28 cellular contexts compared by ENCODE assay signal in the genomic region with DNA sequence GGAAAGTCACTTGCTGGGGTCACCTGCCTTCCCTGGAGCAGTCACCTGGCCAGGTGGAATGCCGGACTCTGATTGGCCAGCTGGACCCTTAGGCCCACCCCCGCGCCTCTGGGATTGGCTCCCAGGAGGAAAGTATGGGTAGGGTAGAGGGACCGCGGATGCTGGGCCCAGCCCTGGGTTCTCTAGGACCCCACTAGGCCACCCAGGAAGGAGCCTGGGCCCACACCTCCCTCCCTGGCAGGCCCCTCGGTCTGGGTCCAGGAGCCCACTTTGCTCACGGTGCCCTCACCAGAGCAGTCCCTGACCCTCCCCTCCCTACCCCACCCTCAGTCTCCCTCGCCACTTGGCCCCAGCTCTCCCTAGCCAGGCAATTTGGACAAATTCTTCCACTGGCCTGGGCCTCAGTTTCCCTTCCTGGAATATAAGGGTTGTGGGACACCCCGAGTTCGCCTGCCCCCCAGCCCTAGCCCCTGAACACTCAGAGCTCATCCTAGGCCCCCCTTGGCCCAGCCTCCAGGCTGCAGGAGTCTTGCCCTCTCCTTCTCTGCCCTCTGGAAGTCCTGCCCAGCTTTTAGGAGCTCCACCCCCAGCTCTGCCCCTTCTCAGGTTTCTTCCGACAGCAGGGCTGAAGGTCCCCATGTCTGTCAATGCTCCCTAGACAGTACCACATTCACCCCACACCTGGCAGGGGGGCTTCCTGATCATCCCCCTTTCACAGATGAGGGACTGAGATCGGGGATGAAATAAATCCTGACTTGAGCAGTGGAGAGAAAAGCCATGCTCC.
DNase-seq lines count a peak whose midpoint lies in the region; ATAC-seq, FAIRE-seq and TF ChIP-seq lines count a peak whose summit lies in the region.
"Had no signal": no experiment of that assay in that cellular context is flagged by ENCODE, and none has a peak within 500 bp of the region (broad histone marks: within the 10 kb centered on the region; RNA-seq: fewer than 3 reads in every experiment).

No MANE protein-coding gene starts in this region.

- no peak for FAIRE-seq in H1 (lab: Jason Lieb, UNC)
- FAIRE-seq: A549, urothelium cell line had no signal

- peak overlapping the region; percentile 24; the same call in 1 of the 2 replicates for H3K4me2 ChIP-seq in BLaER1
- no peak overlapping the region for H3K4me2 ChIP-seq in H1 (ENCODE audit: insufficient read depth in 1 of 2, low read depth in 2 of 2, low read length in 2 of 2)
- no peak overlapping the region for H3K4me2 ChIP-seq in neural progenitor cell
- H3K4me2 ChIP-seq: A549, smooth muscle cell had no signal

- H2AFZ ChIP-seq in H1 (ENCODE audit: low read length) (no peak overlapping the region), neural progenitor cell (replicated peaks) (no peak overlapping the region)

- H3K36me3 ChIP-seq in BLaER1 (no peaks in the 10 kb centered on the region), HEK293 (ENCODE audit: control insufficient read depth in 2 of 2, insufficient read depth in 1 of 2, low read length in 2 of 2) (no peaks in the 10 kb centered on the region), H1 (ENCODE audit: control insufficient read depth in 2 of 4, insufficient read depth in 4 of 4, low read length in 3 of 4) (no peaks in the 10 kb centered on the region), neural progenitor cell (no peaks in the 10 kb centered on the region)
- H3K36me3 ChIP-seq: esophagus squamous epithelium, heart left ventricle, ovary had no signal

- no peak overlapping the region for H3K4ac ChIP-seq in H1 (replicated peaks; ENCODE audit: insufficient read length, low read depth, low read length)

- H3K27me3 ChIP-seq in BLaER1 (no peaks in the 10 kb centered on the region), H1 (replicated peaks in 1 of 4; ENCODE audit: control insufficient read depth in 3 of 4, extremely low read depth in 1 of 4, insufficient read depth in 3 of 4, low read length in 3 of 4) (no peaks in the 10 kb centered on the region), neural progenitor cell (peaks cover 10% of the 10 kb centered on the region)
- H3K27me3 ChIP-seq: ovary had no signal

- peaks cover 50% of the 10 kb centered on the region for H3K4me1 ChIP-seq in BLaER1
- H3K4me1 ChIP-seq in HEK293 (ENCODE audit: control insufficient read depth, insufficient read depth, low read length): no peaks in the 10 kb centered on the region
- peaks cover 0 to 3% (median 0%) of the 10 kb centered on the region in 4 experiments; a peak in 1 of 7 replicates for H3K4me1 ChIP-seq in H1 (replicated peaks in 1 of 4; ENCODE audit: control insufficient read depth in 3 of 4, insufficient read depth in 4 of 4, low read length in 3 of 4)
- H3K4me1 ChIP-seq in neural progenitor cell: no peaks in the 10 kb centered on the region
- H3K4me1 ChIP-seq: A549, esophagus squamous epithelium, heart left ventricle had no signal

- H3F3A ChIP-seq in neural progenitor cell (ENCODE audit: low read depth): no peaks in the 10 kb centered on the region

- no peak overlapping the region for H4K5ac ChIP-seq in H1 (ENCODE audit: insufficient read length, low read depth, low read length)

- ATAC-seq in HG02981 (IDR thresholded peaks at IDR 0.05; ENCODE audit: unreplicated experiment): no peak
- ATAC-seq: activated CD8-positive, alpha-beta T cell treated with anti-CD3 and anti-CD28 coated beads for 36 hours; heart left ventricle had no signal

- no peak overlapping the region for H3K27ac ChIP-seq in BLaER1
- H3K27ac ChIP-seq in HEK293 (ENCODE audit: extremely low read depth, low read depth, low read length): no peak overlapping the region
- H3K27ac ChIP-seq in H1 (ENCODE audit: low read depth, low read length): no peak overlapping the region
- no peak overlapping the region for H3K27ac ChIP-seq in neural progenitor cell
- H3K27ac ChIP-seq: A549, dorsolateral prefrontal cortex, esophagus squamous epithelium, heart left ventricle, ovary had no signal

- DNase-seq in H1 (ENCODE audit: low read depth in 1 of 2, low spot score in 2 of 2) (peak in 1 of 2 experiments; percentile 75), neural progenitor cell (ENCODE audit: low spot score) (peak; percentile 23), activated gamma-delta T cell treated with Interleukin-2 at 50 U/mL for 16 hours (no peak), RKO (ENCODE audit: low spot score) (no peak), OCI-M2 (lab: John Stamatoyannopoulos, UW; ENCODE audit: unreplicated experiment) (no peak)
- DNase-seq: activated CD8-positive, alpha-beta memory T cell treated with anti-CD3 and anti-CD28 coated beads, Interleukin-2, amount 50 U/mL, for 48 hours; activated CD8-positive, alpha-beta T cell treated with anti-CD3 and anti-CD28 coated beads for 36 hours; esophagus squamous epithelium; foreskin melanocyte; heart left ventricle; IMR-90; ovary; retina; SHP77; stimulated activated CD4-positive, alpha-beta T cell treated with anti-CD3 and anti-CD28 coated beads, Interleukin-1b, Interleukin-23, amount 100 ng/mL, for 48 hours had no signal

- WGBS in H1 (ENCODE audit: extremely low coverage in 1 of 2, insufficient coverage in 1 of 2, insufficient read length in 1 of 2, insufficient replicate concordance in 2 of 2, low coverage in 1 of 2, low lambda C conversion rate in 2 of 2, missing lambda C conversion rate in 1 of 2), 2 experiments: 83% methylated on average over 10 of the region's 12 CpGs; no CpG with 5 or more reads in 1 of the 2 experiments

- H3K27ac Mint-ChIP-seq in neural progenitor cell: peak overlapping the region; percentile 96
- H3K27ac Mint-ChIP-seq: activated CD8-positive, alpha-beta T cell treated with anti-CD3 and anti-CD28 coated beads for 36 hours; activated naive CD8-positive, alpha-beta T cell; CD4-positive, alpha-beta T cell; nephron; stimulated activated naive CD8-positive, alpha-beta T cell treated with anti-CD3 and anti-CD28 coated beads, Interleukin-15, Interleukin-2, amounts not matched to agents 100 ng/mL and 50 ng/mL, for 24 hours; T-helper 2 cell treated with Interferon-gamma antibody and Interleukin-4, amounts not matched to agents 5 μg/mL and 100 μg/mL, for 36 hours had no signal

- H4K91ac ChIP-seq in H1 (replicated peaks; ENCODE audit: insufficient read length, low read length): no peak overlapping the region

- no peak overlapping the region for H2BK120ac ChIP-seq in H1 (replicated peaks; ENCODE audit: low read depth, low read length)

- H3K23me2 ChIP-seq in H1 (ENCODE audit: low read depth, low read length): no peaks in the 10 kb centered on the region

- H3K79me2 ChIP-seq in H1 (ENCODE audit: control insufficient read depth in 1 of 2, insufficient read depth in 2 of 2, low read length in 2 of 2) (no peaks in the 10 kb centered on the region), neural progenitor cell (ENCODE audit: low read depth) (no peaks in the 10 kb centered on the region)

- H3K4me3 Mint-ChIP-seq in neural progenitor cell: no peak overlapping the region
- H3K4me3 Mint-ChIP-seq: activated CD8-positive, alpha-beta T cell treated with anti-CD3 and anti-CD28 coated beads for 36 hours; activated naive CD8-positive, alpha-beta T cell; CD4-positive, alpha-beta T cell; nephron; stimulated activated naive CD8-positive, alpha-beta T cell treated with anti-CD3 and anti-CD28 coated beads, Interleukin-15, Interleukin-2, amounts not matched to agents 100 ng/mL and 50 ng/mL, for 24 hours; T-helper 2 cell treated with Interferon-gamma antibody and Interleukin-4, amounts not matched to agents 5 μg/mL and 100 μg/mL, for 36 hours had no signal

- TF ChIP-seq CTCF in HEK293 (tag by site-specific recombination; IDR thresholded peaks at IDR 0.05): no peak
- TF ChIP-seq CTCF in H1 (IDR thresholded peaks at IDR 0.05; ENCODE audit: control extremely low read depth in 1 of 3, insufficient read depth in 1 of 3, low read depth in 1 of 3, low read length in 3 of 3): no peak
- no peak for TF ChIP-seq CTCF in neural progenitor cell (IDR thresholded peaks at IDR 0.05)

- no peaks in the 10 kb centered on the region for H3K36me3 Mint-ChIP-seq in neural progenitor cell
- H3K36me3 Mint-ChIP-seq: activated naive CD8-positive, alpha-beta T cell had no signal

- H3K9ac ChIP-seq in BLaER1 (no peak overlapping the region), H1 (replicated peaks in 1 of 4; ENCODE audit: extremely low read depth in 1 of 4, low read depth in 3 of 4, low read length in 3 of 4) (no peak overlapping the region), neural progenitor cell (no peak overlapping the region)

- no peak overlapping the region; the same call in 1 of the 2 replicates for H4K8ac ChIP-seq in H1 (ENCODE audit: extremely low read depth, insufficient read depth, low read length)

- no peak overlapping the region for H2BK15ac ChIP-seq in H1 (ENCODE audit: low read length)

- H2BK12ac ChIP-seq in H1 (ENCODE audit: low read depth, low read length): no peak overlapping the region

- no peak overlapping the region for H3K23ac ChIP-seq in H1 (ENCODE audit: insufficient read length)

- H2BK20ac ChIP-seq in H1 (ENCODE audit: low read length): no peak overlapping the region

- no peak overlapping the region for H2AK5ac ChIP-seq in H1 (ENCODE audit: low read depth, low read length)

- no peak overlapping the region for H3K56ac ChIP-seq in H1 (replicated peaks; ENCODE audit: insufficient read length, low read depth, low read length)

- H3K18ac ChIP-seq in H1 (ENCODE audit: extremely low read depth, low read length): no peak overlapping the region

- POLR2A ChIA-PET in HEK293 (lab: Yijun Ruan, JAX): no interaction called here
- POLR2A ChIA-PET in H1 (lab: Charles Lee; ENCODE audit: partially characterized antibody): no interaction called here

- no peaks in the 10 kb centered on the region for H3K9me3 ChIP-seq in BLaER1
- H3K9me3 ChIP-seq in HEK293 (ENCODE audit: control insufficient read depth, insufficient read depth, low read depth, low read length): no peaks in the 10 kb centered on the region
- no peaks in the 10 kb centered on the region for H3K9me3 ChIP-seq in H1 (ENCODE audit: insufficient read depth in 2 of 2, low read depth in 1 of 2, low read length in 1 of 2)
- H3K9me3 ChIP-seq in neural progenitor cell (ENCODE audit: low read depth): no peaks in the 10 kb centered on the region
- H3K9me3 ChIP-seq: A549, esophagus squamous epithelium, heart left ventricle, ovary had no signal

- peaks cover 2% of the 10 kb centered on the region for H3K27me3 Mint-ChIP-seq in neural progenitor cell (ENCODE audit: insufficient read depth, low read depth)
- H3K27me3 Mint-ChIP-seq: activated CD8-positive, alpha-beta T cell treated with anti-CD3 and anti-CD28 coated beads for 36 hours; activated naive CD8-positive, alpha-beta T cell; CD4-positive, alpha-beta T cell; stimulated activated naive CD8-positive, alpha-beta T cell treated with anti-CD3 and anti-CD28 coated beads, Interleukin-15, Interleukin-2, amounts not matched to agents 100 ng/mL and 50 ng/mL, for 24 hours had no signal

- H2BK5ac ChIP-seq in H1 (ENCODE audit: low read depth, low read length): no peak overlapping the region

- H3K9me3 Mint-ChIP-seq in neural progenitor cell: no peaks in the 10 kb centered on the region
- H3K9me3 Mint-ChIP-seq: activated CD8-positive, alpha-beta T cell treated with anti-CD3 and anti-CD28 coated beads for 36 hours; CD4-positive, alpha-beta T cell; nephron; stimulated activated naive CD8-positive, alpha-beta T cell treated with anti-CD3 and anti-CD28 coated beads, Interleukin-15, Interleukin-2, amounts not matched to agents 100 ng/mL and 50 ng/mL, for 24 hours; T-helper 2 cell treated with Interferon-gamma antibody and Interleukin-4, amounts not matched to agents 5 μg/mL and 100 μg/mL, for 36 hours had no signal

- CTCF ChIA-PET in HEK293 (lab: Yijun Ruan, JAX): interaction anchor here (0.7 kb wide), 1 partner anchor 9 kb away, joined by 3 read pairs; no protein-coding TSS in a partner anchor
- CTCF ChIA-PET in H1 (lab: Charles Lee; ENCODE audit: partially characterized antibody): interaction anchor here (1.6 to 2.8 kb wide), 3 partner anchors 9 to 109 kb away, joined by 4 to 8 read pairs (median 6); no protein-coding TSS in a partner anchor

- H3K4me1 Mint-ChIP-seq in neural progenitor cell: peaks cover 2% of the 10 kb centered on the region
- H3K4me1 Mint-ChIP-seq: nephron had no signal

- H3K4me3 ChIP-seq in BLaER1: no peak overlapping the region
- no peak overlapping the region for H3K4me3 ChIP-seq in HEK293 (ENCODE audit: low read depth, low read length)
- H3K4me3 ChIP-seq in H1 (ENCODE audit: extremely low read depth in 1 of 4, insufficient read depth in 2 of 4, low read depth in 3 of 4, low read length in 4 of 4): no peak overlapping the region
- no peak overlapping the region for H3K4me3 ChIP-seq in neural progenitor cell
- H3K4me3 ChIP-seq: A549, dorsolateral prefrontal cortex, esophagus squamous epithelium, heart left ventricle, lung, ovary, smooth muscle cell had no signal

- TF ChIP-seq RAD21 in H1 (IDR thresholded peaks at IDR 0.05 in 1 of 2, conservative IDR thresholded peaks at IDR 0.05 in 1 of 2; ENCODE audit: low read depth in 2 of 2, low read length in 2 of 2): no peak

- no peaks in the 10 kb centered on the region for H3K79me1 ChIP-seq in H1 (ENCODE audit: low read depth, low read length)

- H4K20me1 ChIP-seq in BLaER1 (no peaks in the 10 kb centered on the region), H1 (replicated peaks in 1 of 2; ENCODE audit: control insufficient read depth in 1 of 2, insufficient read depth in 2 of 2, low read length in 2 of 2) (no peaks in the 10 kb centered on the region), neural progenitor cell (ENCODE audit: low read depth) (no peaks in the 10 kb centered on the region)

- no peak for TF ChIP-seq POLR2A in H1 (IDR thresholded peaks at IDR 0.05; ENCODE audit: control extremely low read depth in 1 of 2, low read depth in 2 of 2, low read length in 2 of 2)

- no peak overlapping the region for H3K14ac ChIP-seq in H1 (ENCODE audit: insufficient read length)

- TF ChIP-seq EP300 in H1 (IDR thresholded peaks at IDR 0.05; ENCODE audit: borderline replicate concordance in 1 of 2, low read depth in 2 of 2, low read length in 2 of 2): no peak
